20 cellular contexts compared by ENCODE assay signal in the genomic region with DNA sequence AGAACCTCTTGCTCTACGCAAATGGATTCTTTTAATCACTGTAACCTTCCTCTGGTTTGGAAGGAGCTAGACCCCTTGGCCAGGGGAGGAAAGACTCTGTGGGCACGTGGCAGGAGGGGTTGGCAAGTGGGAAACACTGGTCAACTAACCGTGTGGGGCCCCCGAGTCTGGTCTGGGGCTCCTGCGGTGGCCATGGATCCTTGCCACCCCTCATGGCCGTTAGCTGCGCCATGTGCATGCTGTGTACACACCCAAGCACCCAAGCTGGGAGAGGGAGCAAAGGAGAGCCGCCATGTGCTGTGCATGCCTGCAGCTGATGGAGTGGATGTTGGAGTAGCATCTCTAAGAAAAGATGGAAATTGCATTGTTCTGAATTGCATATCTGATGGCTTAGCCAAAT.
"Had no signal": no experiment of that assay in that cellular context is flagged by ENCODE, and none has a peak within 500 bp of the region (broad histone marks: within the 10 kb centered on the region; RNA-seq: fewer than 3 reads in every experiment).

No MANE protein-coding gene starts in this region.

- DNase-seq: KBM-7, MV-4-11, NCI-H1048, NCI-H1105, NCI-H1417, NCI-H1436 treated with DMSO at 0.1 percent for 48 hours, NCI-H1694, NCI-H187 treated with DMSO at 0.1 percent for 48 hours, NCI-H2081, NCI-H2171, NCI-H226, NCI-H510A, NCI-H524 treated with DMSO at 0.1 percent for 48 hours, NCI-H774, RPMI8226, SHP77, SK-N-SH had no signal

- H3K9ac ChIP-seq: SK-N-SH had no signal

- FAIRE-seq: HTR-8/SVneo, RCC 7860 had no signal

- H3K9me3 ChIP-seq: SK-N-SH had no signal

- H3K4me2 ChIP-seq: SK-N-SH had no signal

- H3K27ac ChIP-seq: HL-60 had no signal
